Comparison of ENCODE assay signal across 17 cellular contexts in genomic region chr5:17222679-17223078, GRCh38. TPM values are rescaled to one million over a fixed set of nuclear protein-coding genes. Genes with fewer than 3 reads are reported as not detected.
DNase-seq lines count a peak whose midpoint lies in the region; ATAC-seq, FAIRE-seq and TF ChIP-seq lines count a peak whose summit lies in the region.
"Had no signal": no experiment of that assay in that cellular context is flagged by ENCODE, and none has a peak within 500 bp of the region (broad histone marks: within the 10 kb centered on the region; RNA-seq: fewer than 3 reads in every experiment).

No MANE protein-coding gene starts in this region.

- H3K9me3 ChIP-seq in A549 (no peaks in the 10 kb centered on the region), IMR-90 (ENCODE audit: control insufficient read depth, insufficient read depth, low read length) (no peaks in the 10 kb centered on the region), ascending aorta (no peaks in the 10 kb centered on the region), iPS-20b (ENCODE audit: insufficient read depth, low read depth, low read length) (no peaks in the 10 kb centered on the region), uterus (no peaks in the 10 kb centered on the region)
- H3K9me3 ChIP-seq: colonic mucosa, esophagus squamous epithelium, prostate gland, tibial artery had no signal

- H2BK20ac ChIP-seq in IMR-90 (ENCODE audit: low read depth, low read length), result no peak overlapping the region

- dilution Hi-C loops in IMR-90 (cut with HindIII; ENCODE audit: low sequenced_read_pairs, unreplicated experiment), result no loop called here

- H3K4me2 ChIP-seq in A549 (peak overlapping the region; percentile 84), IMR-90 (ENCODE audit: low read depth, low read length) (peak overlapping the region; percentile 77)

- H3K4ac ChIP-seq in IMR-90 (ENCODE audit: low read depth, low read length), result no peak overlapping the region

- H3K14ac ChIP-seq in IMR-90 (replicated peaks; ENCODE audit: low read depth, low read length), result no peak overlapping the region

- H3K56ac ChIP-seq in IMR-90 (ENCODE audit: extremely low read depth, insufficient read depth, low read length), result no peak overlapping the region

- H3K4me1 ChIP-seq in A549 (peaks cover 77% of the 10 kb centered on the region), IMR-90 (ENCODE audit: control insufficient read depth, insufficient read depth, low read length) (peaks cover 25% of the 10 kb centered on the region), ascending aorta (no peaks in the 10 kb centered on the region), iPS-20b (ENCODE audit: insufficient read depth, low read length) (peaks cover 40% of the 10 kb centered on the region), uterus (no peaks in the 10 kb centered on the region)
- H3K4me1 ChIP-seq: colonic mucosa, prostate gland had no signal

- in situ Hi-C loops in IMR-90 (cut with MboI; ENCODE audit: low sequenced_read_pairs), result no loop called here

- no peak overlapping the region for H2AK5ac ChIP-seq in IMR-90 (ENCODE audit: low read depth, low read length)

- no peak overlapping the region; a peak in 1 of 4 replicates for H4K8ac ChIP-seq in IMR-90 (ENCODE audit: low read depth in 2 of 2, low read length in 2 of 2)

- TF ChIP-seq CTCF in A549 (IDR thresholded peaks at IDR 0.05) (no peak), IMR-90 (conservative IDR thresholded peaks at IDR 0.05; ENCODE audit: low read depth, low read length) (no peak), ascending aorta (IDR thresholded peaks at IDR 0.05) (no peak), uterus (IDR thresholded peaks at IDR 0.05) (no peak)

- no peaks in the 10 kb centered on the region for H3K27me3 ChIP-seq in IMR-90 (ENCODE audit: control insufficient read depth, insufficient read depth, low read length)
- H3K27me3 ChIP-seq in ascending aorta, result no peaks in the 10 kb centered on the region
- no peaks in the 10 kb centered on the region for H3K27me3 ChIP-seq in iPS-20b (ENCODE audit: insufficient read depth, low read length)
- H3K27me3 ChIP-seq in uterus, result no peaks in the 10 kb centered on the region
- H3K27me3 ChIP-seq: colonic mucosa, tibial artery had no signal

- H3K36me3 ChIP-seq in IMR-90 (ENCODE audit: control insufficient read depth, insufficient read depth, low read length) (peaks cover 12% of the 10 kb centered on the region), ascending aorta (no peaks in the 10 kb centered on the region), iPS-20b (ENCODE audit: insufficient read depth, low read depth, low read length) (peaks cover 16% of the 10 kb centered on the region; the same call in 1 of the 2 replicates), uterus (no peaks in the 10 kb centered on the region)
- H3K36me3 ChIP-seq: colonic mucosa, esophagus squamous epithelium, prostate gland, tibial artery had no signal

- H3K27ac ChIP-seq in A549 (peak overlapping the region; percentile 12 to 62; a peak in 4 of 6 replicates), IMR-90 (ENCODE audit: insufficient read depth, low read length) (no peak overlapping the region), ascending aorta (peak overlapping the region; percentile 33 to 56), iPS-20b (ENCODE audit: low read length) (no peak overlapping the region), uterus (no peak overlapping the region)
- H3K27ac ChIP-seq: colonic mucosa, esophagus squamous epithelium, prostate gland had no signal

- H3K4me3 ChIP-seq in A549 (peak overlapping the region; percentile 95), IMR-90 (ENCODE audit: insufficient read depth, low read depth, low read length) (no peak overlapping the region), ascending aorta (no peak overlapping the region), iPS-20b (ENCODE audit: low read length) (peak overlapping the region; percentile 32; the same call in 1 of the 2 replicates), uterus (no peak overlapping the region)
- H3K4me3 ChIP-seq: colonic mucosa, esophagus squamous epithelium, K562, prostate gland, tibial artery had no signal

- H3K79me1 ChIP-seq in IMR-90 (ENCODE audit: low read depth in 1 of 2, low read length in 2 of 2), result peaks cover 3 to 59% of the 10 kb centered on the region in 2 experiments

- H3K9ac ChIP-seq in IMR-90 (ENCODE audit: low read depth, low read length) (no peak overlapping the region), iPS-20b (ENCODE audit: low read depth, low read length) (no peak overlapping the region; the same call in 1 of the 2 replicates)

- 72% methylated on average over 2 of the region's 2 CpGs for WGBS in A549 (ENCODE audit: missing lambda C conversion rate)
- WGBS in IMR-90 (ENCODE audit: extremely low coverage in 2 of 2, insufficient read length in 1 of 2), 2 experiments, result no CpG with 5 or more reads among the region's 2 CpGs

- TF ChIP-seq POLR2A in A549 (IDR thresholded peaks at IDR 0.05; ENCODE audit: low read length), result no peak
- no peak for TF ChIP-seq POLR2A in IMR-90 (IDR thresholded peaks at IDR 0.05; ENCODE audit: low read depth, low read length)
- TF ChIP-seq POLR2A in uterus (IDR thresholded peaks at IDR 0.05), result no peak

- H3K18ac ChIP-seq in IMR-90 (ENCODE audit: low read depth, low read length), result no peak overlapping the region

- DNase-seq in A549 (ENCODE audit: low read depth in 1 of 2, low spot score in 1 of 2), result no peak
- DNase-seq in IMR-90, result no peak
- DNase-seq in ascending aorta (ENCODE audit: low spot score in 2 of 2), result no peak
- DNase-seq in uterus, result no peak
- no peak for DNase-seq in SHP77 treated with DMSO at 0.1 percent for 48 hours (lab: John Stamatoyannopoulos, UW)
- DNase-seq in HuH-7.5 (ENCODE audit: low spot score), result no peak
- DNase-seq: ACHN, colonic mucosa, esophagus squamous epithelium, NCI-H1436, tibial artery had no signal

- no peak for FAIRE-seq in A549 (lab: Jason Lieb, UNC)
- FAIRE-seq: K562, TTC549 had no signal

- no peak overlapping the region for H2AK9ac ChIP-seq in IMR-90 (replicated peaks; ENCODE audit: low read depth, low read length, poor library complexity)

- no peak overlapping the region for H2AFZ ChIP-seq in IMR-90 (replicated peaks; ENCODE audit: low read length, poor library complexity)

- no peak overlapping the region for H2BK120ac ChIP-seq in IMR-90 (ENCODE audit: low read depth, low read length)

- intact Hi-C loops in IMR-90 (cut with micrococcal nuclease), result no loop called here
- intact Hi-C loops in ascending aorta (cut with DNase I), result no loop called here
- intact Hi-C loops in uterus (cut with DNase I; ENCODE audit: low total_unique reads), result no loop called here

- H4K20me1 ChIP-seq in IMR-90 (ENCODE audit: insufficient read depth, low read length), result peaks cover 81% of the 10 kb centered on the region

- no TSS peak for BruUV-seq in IMR-90 (replicated peaks; lab: Mats Ljungman, UMichigan)

- no peak overlapping the region for H2BK5ac ChIP-seq in IMR-90 (ENCODE audit: low read depth, low read length, poor library complexity, severe bottlenecking)

- CTCF ChIA-PET in A549 (lab: Yijun Ruan, JAX) (no interaction called here), IMR-90 (lab: Yijun Ruan, JAX) (no interaction called here)

- POLR2A ChIA-PET in A549 (lab: Yijun Ruan, JAX), result no interaction called here
- POLR2A ChIA-PET in IMR-90 (lab: Charles Lee; ENCODE audit: unreplicated experiment), result no interaction called here

- no peak overlapping the region for H4K5ac ChIP-seq in IMR-90 (ENCODE audit: low read depth, low read length)

- peaks cover 21% of the 10 kb centered on the region for H3K9me1 ChIP-seq in IMR-90 (ENCODE audit: insufficient read depth, low read length)

- ATAC-seq in A549, result no peak
- ATAC-seq in IMR-90 (ENCODE audit: low read depth), result no peak
- ATAC-seq in HG02798 (IDR thresholded peaks at IDR 0.05; ENCODE audit: poor library complexity, unreplicated experiment), result no peak
- ATAC-seq: activated naive CD4-positive, alpha-beta T cell treated with anti-CD3 and anti-CD28 coated beads, Interleukin-2, amount 50 U/mL, for 72 hours; K562 had no signal

- H4K91ac ChIP-seq in IMR-90 (ENCODE audit: insufficient read depth, low read depth, low read length), result no peak overlapping the region

- no peak for TF ChIP-seq EP300 in A549 (IDR thresholded peaks at IDR 0.05)

- H2BK15ac ChIP-seq in IMR-90 (ENCODE audit: low read depth, low read length), result no peak overlapping the region

- H3K23ac ChIP-seq in IMR-90 (ENCODE audit: low read depth, low read length), result peak overlapping the region; percentile 58; the same call in 1 of the 2 replicates

- TF ChIP-seq RAD21 in A549 (conservative IDR thresholded peaks at IDR 0.05 in 1 of 2, IDR thresholded peaks at IDR 0.05 in 1 of 2), result no peak
- TF ChIP-seq RAD21 in IMR-90 (IDR thresholded peaks at IDR 0.05; ENCODE audit: low read length), result no peak

TF ChIP-seq in IMR-90, 13 proteins besides CTCF, POLR2A, EP300 and RAD21:
- TF ChIP-seq RCOR1 (IDR thresholded peaks at IDR 0.05; ENCODE audit: insufficient replicate concordance, low read length) (no peak), NFE2L2 (IDR thresholded peaks at IDR 0.05; ENCODE audit: low read depth, low read length) (no peak)

RNA-seq across cellular contexts. Expression of gene BASP1, which starts 5.2 kb away (rescaled TPM):
- polyA plus RNA-seq in A549 (2011; rRNA removed) (369 and 454 TPM in 2 replicates), A549 (2017; fragmentation: RNase III; extraction: RNeasy Plus Mini Kit Qiagen cat#74134 plus additional on column Dnase treatment) (381 to 414 TPM (median 391 TPM) in 3 replicates), IMR-90 (2012; rRNA removed) (103 and 121 TPM in 2 replicates)
- polyA plus RNA-seq in A549 (2012; cell fraction: cytosol; rRNA removed), result 308 and 386 TPM in 2 replicates
- 121 and 135 TPM in 2 replicates for polyA plus RNA-seq in A549 (2012; cell fraction: nucleus; rRNA removed)
- 48.8 and 53.9 TPM in 2 replicates for polyA minus RNA-seq in A549 (2011; rRNA and poly(A)+ RNA removed)
- total RNA-seq in IMR-90 (2012; rRNA removed) (39.6 and 70.5 TPM in 2 replicates), ascending aorta (69.1 TPM), uterus (10 to 100 TPM; 21.5 to 64.8 (median 26.7) TPM)
- 112 and 166 TPM in 2 replicates for polyA plus RNA-seq in IMR-90 (2012; cell fraction: cytosol; rRNA removed)
- 48.2 and 69.4 TPM in 2 replicates for polyA plus RNA-seq in IMR-90 (2012; cell fraction: nucleus; rRNA removed; ENCODE audit: low replicate concordance)
- polyA plus RNA-seq: K562 had no signal

Comparison
In these comparisons a context has a peak if more than half of its experiments do, and no peak if none do; other contexts are left out.
1. H3K27ac ChIP-seq: peak in A549 (2 of 2) and ascending aorta (2 of 2); none in IMR-90 (single experiment), iPS-20b (single experiment) and uterus (0 of 2).
2. H3K4me3 ChIP-seq: peak in A549 (single experiment) and iPS-20b (single experiment); none in IMR-90 (single experiment), ascending aorta (0 of 2) and uterus (0 of 2).